Comparison of ENCODE assay signal across 12 cellular contexts in genomic region chr1:223717123-223717522, GRCh38. TPM values are rescaled to one million over a fixed set of nuclear protein-coding genes. Genes with fewer than 3 reads are reported as not detected.
DNase-seq lines count a peak whose midpoint lies in the region; ATAC-seq and TF ChIP-seq lines count a peak whose summit lies in the region.
"Had no signal": no experiment of that assay in that cellular context is flagged by ENCODE, and none has a peak within 500 bp of the region (broad histone marks: within the 10 kb centered on the region; RNA-seq: fewer than 3 reads in every experiment).

No MANE protein-coding gene starts in this region.

- WGBS in transverse colon (ENCODE audit: low coverage in 1 of 2), 2 donors: 85 to 95% methylated on average over 3 to 5 of the region's 5 CpGs

- no peaks in the 10 kb centered on the region for H3K27me3 Mint-ChIP-seq in activated naive CD4-positive, alpha-beta T cell treated with anti-CD3 and anti-CD28 coated beads, Interleukin-2, amount 10 ng/mL, durations not matched to agents 7 days and 5 days
- no peaks in the 10 kb centered on the region for H3K27me3 Mint-ChIP-seq in activated T-helper 2 cell treated with anti-CD3 and anti-CD28 coated beads, Interferon-gamma antibody, Interleukin-2, Interleukin-4, amounts not matched to agents 10 μg/mL and 5 μg/mL and 100 μg/mL, durations not matched to agents 14 hours and 24 hours and 36 hours (ENCODE audit: low read depth)

- peaks cover 42 to 94% of the 10 kb centered on the region in 2 donors for H3K4me1 ChIP-seq in left lung
- peaks cover 55 to 87% (median 76%) of the 10 kb centered on the region in 4 donors for H3K4me1 ChIP-seq in transverse colon

- DNase-seq in activated naive CD4-positive, alpha-beta T cell treated with anti-CD3 and anti-CD28 coated beads, Interleukin-2, amount 10 ng/mL, durations not matched to agents 7 days and 5 days: no peak
- DNase-seq in activated naive CD4-positive, alpha-beta T cell (lab: John Stamatoyannopoulos, UW): no peak
- DNase-seq in activated T-helper 2 cell treated with anti-CD3 and anti-CD28 coated beads, Interferon-gamma antibody, Interleukin-2, Interleukin-4, amounts not matched to agents 10 μg/mL and 5 μg/mL and 100 μg/mL, durations not matched to agents 14 hours and 24 hours and 36 hours (ENCODE audit: low spot score): no peak
- DNase-seq in left lung (no peak), transverse colon (no peak), ecto neural progenitor cell (ENCODE audit: low spot score) (no peak), medulla oblongata (ENCODE audit: extremely low spot score) (no peak), NCI-H2196 treated with DMSO at 0.1 percent for 48 hours (lab: John Stamatoyannopoulos, UW; ENCODE audit: unreplicated experiment) (no peak)
- DNase-seq: effector CD8-positive, alpha-beta T cell; GF-D8; hippocampal formation; NCI-H2171 had no signal

- H3K27ac ChIP-seq in left lung: peak overlapping the region; percentile 96 to 98
- H3K27ac ChIP-seq in transverse colon: peak overlapping the region; percentile 61 to 87 (median 83)

- peaks cover 0 to 48% of the 10 kb centered on the region in 2 donors for H3K36me3 ChIP-seq in left lung
- H3K36me3 ChIP-seq in transverse colon: peaks cover 0 to 10% (median 0%) of the 10 kb centered on the region in 4 donors

- in situ Hi-C loops in transverse colon (cut with MboI; ENCODE audit: low pct_ligation_motif_present in 1 of 4, low pct_unique_long_range_greater_than_20kb in 1 of 4, low sequenced_read_pairs in 3 of 4): no loop called here

- intact Hi-C loops in activated T-helper 2 cell treated with anti-CD3 and anti-CD28 coated beads, Interferon-gamma antibody, Interleukin-2, Interleukin-4, amounts not matched to agents 10 μg/mL and 5 μg/mL and 100 μg/mL, durations not matched to agents 14 hours and 24 hours and 36 hours (cut with micrococcal nuclease): loop anchor here (5.0 kb wide), 1 partner anchor 115 kb away; no protein-coding TSS in a partner anchor
- intact Hi-C loops in left lung (cut with DNase I): no loop called here
- intact Hi-C loops in transverse colon (cut with DNase I; ENCODE audit: low total_unique reads): no loop called here

- CTCF ChIA-PET in activated naive CD4-positive, alpha-beta T cell treated with anti-CD3 and anti-CD28 coated beads, Interleukin-2, amount 10 ng/mL, durations not matched to agents 7 days and 5 days (lab: Charles Lee): interaction anchor here (1.7 to 5.2 kb wide), 2 partner anchors 10 to 32 kb away, joined by 6 to 51 read pairs; no protein-coding TSS in a partner anchor

- H3K4me1 Mint-ChIP-seq in activated naive CD4-positive, alpha-beta T cell treated with anti-CD3 and anti-CD28 coated beads, Interleukin-2, amount 10 ng/mL, durations not matched to agents 7 days and 5 days: peaks cover 82% of the 10 kb centered on the region
- peaks cover 70% of the 10 kb centered on the region for H3K4me1 Mint-ChIP-seq in activated T-helper 2 cell treated with anti-CD3 and anti-CD28 coated beads, Interferon-gamma antibody, Interleukin-2, Interleukin-4, amounts not matched to agents 10 μg/mL and 5 μg/mL and 100 μg/mL, durations not matched to agents 14 hours and 24 hours and 36 hours (ENCODE audit: low read depth)

- H3K9me3 ChIP-seq in left lung: no peaks in the 10 kb centered on the region
- H3K9me3 ChIP-seq in transverse colon: no peaks in the 10 kb centered on the region

- peak overlapping the region; percentile 94 for H3K27ac Mint-ChIP-seq in activated naive CD4-positive, alpha-beta T cell treated with anti-CD3 and anti-CD28 coated beads, Interleukin-2, amount 10 ng/mL, durations not matched to agents 7 days and 5 days
- H3K27ac Mint-ChIP-seq in activated T-helper 2 cell treated with anti-CD3 and anti-CD28 coated beads, Interferon-gamma antibody, Interleukin-2, Interleukin-4, amounts not matched to agents 10 μg/mL and 5 μg/mL and 100 μg/mL, durations not matched to agents 14 hours and 24 hours and 36 hours: peak overlapping the region; percentile 69

- TF ChIP-seq POLR2A in transverse colon (IDR thresholded peaks at IDR 0.05): no peak

- TF ChIP-seq CTCF in left lung (IDR thresholded peaks at IDR 0.05): no peak
- no peak for TF ChIP-seq CTCF in transverse colon (IDR thresholded peaks at IDR 0.05)

- no peaks in the 10 kb centered on the region for H3K27me3 ChIP-seq in left lung
- H3K27me3 ChIP-seq in transverse colon: no peaks in the 10 kb centered on the region

- H3K4me3 Mint-ChIP-seq in activated naive CD4-positive, alpha-beta T cell treated with anti-CD3 and anti-CD28 coated beads, Interleukin-2, amount 10 ng/mL, durations not matched to agents 7 days and 5 days: peak overlapping the region; percentile 59
- peak overlapping the region; percentile 51 for H3K4me3 Mint-ChIP-seq in activated T-helper 2 cell treated with anti-CD3 and anti-CD28 coated beads, Interferon-gamma antibody, Interleukin-2, Interleukin-4, amounts not matched to agents 10 μg/mL and 5 μg/mL and 100 μg/mL, durations not matched to agents 14 hours and 24 hours and 36 hours (ENCODE audit: low read depth)

- ATAC-seq in left lung: no peak

- H3K4me3 ChIP-seq in left lung (no peak overlapping the region), transverse colon (no peak overlapping the region)

- H3K36me3 Mint-ChIP-seq in activated naive CD4-positive, alpha-beta T cell treated with anti-CD3 and anti-CD28 coated beads, Interleukin-2, amount 10 ng/mL, durations not matched to agents 7 days and 5 days: peaks cover 70% of the 10 kb centered on the region
- peaks cover 54% of the 10 kb centered on the region for H3K36me3 Mint-ChIP-seq in activated T-helper 2 cell treated with anti-CD3 and anti-CD28 coated beads, Interferon-gamma antibody, Interleukin-2, Interleukin-4, amounts not matched to agents 10 μg/mL and 5 μg/mL and 100 μg/mL, durations not matched to agents 14 hours and 24 hours and 36 hours (ENCODE audit: low read depth)

- no peak for TF ChIP-seq EP300 in transverse colon (IDR thresholded peaks at IDR 0.05; ENCODE audit: low read depth)

- no peaks in the 10 kb centered on the region for H3K9me3 Mint-ChIP-seq in activated naive CD4-positive, alpha-beta T cell treated with anti-CD3 and anti-CD28 coated beads, Interleukin-2, amount 10 ng/mL, durations not matched to agents 7 days and 5 days
- no peaks in the 10 kb centered on the region for H3K9me3 Mint-ChIP-seq in activated T-helper 2 cell treated with anti-CD3 and anti-CD28 coated beads, Interferon-gamma antibody, Interleukin-2, Interleukin-4, amounts not matched to agents 10 μg/mL and 5 μg/mL and 100 μg/mL, durations not matched to agents 14 hours and 24 hours and 36 hours

RNA-seq across cellular contexts. Expression of gene CAPN2, which starts 4.8 kb away (rescaled TPM):
- total RNA-seq in activated T-helper 2 cell treated with anti-CD3 and anti-CD28 coated beads, Interferon-gamma antibody, Interleukin-2, Interleukin-4, amounts not matched to agents 10 μg/mL and 5 μg/mL and 100 μg/mL, durations not matched to agents 14 hours and 24 hours and 36 hours: 91.3 and 93.5 TPM in 2 replicates
- total RNA-seq in left lung: 100 to 1,000 TPM; 350 to 434 TPM
- total RNA-seq in transverse colon: 100 to 1,000 TPM; 193 to 505 (median 387) TPM

RNA-seq across cellular contexts. Expression of gene CAPN8, which starts 51.6 kb away (rescaled TPM):
- total RNA-seq in activated T-helper 2 cell treated with anti-CD3 and anti-CD28 coated beads, Interferon-gamma antibody, Interleukin-2, Interleukin-4, amounts not matched to agents 10 μg/mL and 5 μg/mL and 100 μg/mL, durations not matched to agents 14 hours and 24 hours and 36 hours: not detected in 2 replicates
- total RNA-seq in left lung (10 to 100 TPM; 77.9 to 87.9 TPM), transverse colon (100 to 1,000 TPM in 2 of 4 donors, 10 to 100 TPM in 2; 55.4 to 273 (median 91.6) TPM)

Comparison
In these comparisons a context has a peak if more than half of its experiments do, and no peak if none do; other contexts are left out.
1. RNA of gene CAPN8, which starts 51.6 kb away (total RNA-seq): 55.4 to 273 TPM in transverse colon and 77.9 to 87.9 TPM in left lung; not detected in activated T-helper 2 cell treated with anti-CD3 and anti-CD28 coated beads, Interferon-gamma antibody, Interleukin-2, Interleukin-4, amounts not matched to agents 10 μg/mL and 5 μg/mL and 100 μg/mL, durations not matched to agents 14 hours and 24 hours and 36 hours; every median in the first group is over 10 times any median in the second.